Comparison of ENCODE assay signal across 25 cellular contexts in genomic region chr3:3783675-3784074, GRCh38. TPM values are rescaled to one million over a fixed set of nuclear protein-coding genes. Genes with fewer than 3 reads are reported as not detected.
"Had no signal": no experiment of that assay in that cellular context is flagged by ENCODE, and none has a peak within 500 bp of the region (broad histone marks: within the 10 kb centered on the region; RNA-seq: fewer than 3 reads in every experiment).

No MANE protein-coding gene starts in this region.

- H3K4me1 Mint-ChIP-seq: activated CD4-positive, alpha-beta memory T cell treated with anti-CD3 and anti-CD28 coated beads, Interleukin-2, amount 10 ng/mL, durations not matched to agents 7 days and 5 days; activated CD4-positive, alpha-beta T cell treated with anti-CD3 and anti-CD28 coated beads, Interleukin-2, amount 10 ng/mL, durations not matched to agents 7 days and 5 days; activated naive CD4-positive, alpha-beta T cell treated with anti-CD3 and anti-CD28 coated beads, Interleukin-2, amount 10 ng/mL, durations not matched to agents 7 days and 5 days; activated naive CD8-positive, alpha-beta T cell treated with anti-CD3 and anti-CD28 coated beads, Interleukin-2, amount 10 ng/mL, durations not matched to agents 7 days and 5 days; central memory CD8-positive, alpha-beta T cell had no signal

- H3K27me3 Mint-ChIP-seq: activated CD4-positive, alpha-beta memory T cell treated with anti-CD3 and anti-CD28 coated beads, Interleukin-2, amount 10 ng/mL, durations not matched to agents 7 days and 5 days; activated CD4-positive, alpha-beta T cell treated with anti-CD3 and anti-CD28 coated beads, Interleukin-2, amount 10 ng/mL, durations not matched to agents 7 days and 5 days; activated naive CD4-positive, alpha-beta T cell treated with anti-CD3 and anti-CD28 coated beads, Interleukin-2, amount 10 ng/mL, durations not matched to agents 7 days and 5 days; activated naive CD8-positive, alpha-beta T cell treated with anti-CD3 and anti-CD28 coated beads, Interleukin-2, amount 10 ng/mL, durations not matched to agents 7 days and 5 days; activated T-cell treated with anti-CD3 and anti-CD28 coated beads, Interleukin-2, amount 50 U/mL, for 24 hours; central memory CD8-positive, alpha-beta T cell; dendritic cell treated with granulocyte-macrophage colony-stimulating factor and Interleukin-4, amounts not matched to agents 40 ng/mL and 50 ng/mL, for 4 days had no signal

- H3K9me3 Mint-ChIP-seq: activated T-cell treated with anti-CD3 and anti-CD28 coated beads, Interleukin-2, amount 50 U/mL, for 24 hours; central memory CD8-positive, alpha-beta T cell had no signal

- DNase-seq: activated CD4-positive, alpha-beta memory T cell treated with anti-CD3 and anti-CD28 coated beads, Interleukin-2, amount 10 ng/mL, durations not matched to agents 7 days and 5 days; activated CD4-positive, alpha-beta T cell treated with anti-CD3 and anti-CD28 coated beads for 1 hour; activated CD4-positive, alpha-beta T cell treated with anti-CD3 and anti-CD28 coated beads for 4 hours; activated CD4-positive, alpha-beta T cell treated with anti-CD3 and anti-CD28 coated beads, Interleukin-2, amount 10 ng/mL, durations not matched to agents 7 days and 5 days; activated CD4-positive, alpha-beta T cell treated with anti-CD3 and anti-CD28 coated beads, Interleukin-2, amount 50 U/mL, for 4 hours; activated CD8-positive, alpha-beta memory T cell treated with anti-CD3 and anti-CD28 coated beads, Interleukin-2, amount 50 U/mL, for 48 hours; activated gamma-delta T cell; activated naive CD4-positive, alpha-beta T cell; activated naive CD4-positive, alpha-beta T cell treated with anti-CD3 and anti-CD28 coated beads, Interleukin-2, amount 10 ng/mL, durations not matched to agents 7 days and 5 days; activated naive CD8-positive, alpha-beta T cell treated with anti-CD3 and anti-CD28 coated beads, Interleukin-2, amount 10 ng/mL, durations not matched to agents 7 days and 5 days; activated T-cell treated with anti-CD3 and anti-CD28 coated beads for 4 hours; activated T-cell treated with anti-CD3 and anti-CD28 coated beads, Interleukin-2, amount 50 U/mL, for 24 hours; activated T-cell treated with anti-CD3 and anti-CD28 coated beads, Interleukin-2, amount 50 U/mL, for 72 hours; brain microvascular endothelial cell; effector CD8-positive, alpha-beta T cell; esophagus squamous epithelium; foreskin melanocyte; heart right ventricle had no signal

- H3K27ac Mint-ChIP-seq: activated CD4-positive, alpha-beta memory T cell treated with anti-CD3 and anti-CD28 coated beads, Interleukin-2, amount 10 ng/mL, durations not matched to agents 7 days and 5 days; activated CD4-positive, alpha-beta T cell treated with anti-CD3 and anti-CD28 coated beads, Interleukin-2, amount 10 ng/mL, durations not matched to agents 7 days and 5 days; activated naive CD4-positive, alpha-beta T cell treated with anti-CD3 and anti-CD28 coated beads, Interleukin-2, amount 10 ng/mL, durations not matched to agents 7 days and 5 days; activated naive CD4-positive, alpha-beta T cell treated with anti-CD3 and anti-CD28 coated beads, Interleukin-2, amount 50 U/mL, for 72 hours; activated naive CD8-positive, alpha-beta T cell treated with anti-CD3 and anti-CD28 coated beads, Interleukin-2, amount 10 ng/mL, durations not matched to agents 7 days and 5 days; activated T-cell treated with anti-CD3 and anti-CD28 coated beads, Interleukin-2, amount 50 U/mL, for 24 hours; activated T-cell treated with anti-CD3 and anti-CD28 coated beads, Interleukin-2, amount 50 U/mL, for 72 hours; dendritic cell treated with granulocyte-macrophage colony-stimulating factor and Interleukin-4, amounts not matched to agents 40 ng/mL and 50 ng/mL, for 4 days; WTC11 had no signal

- H3K4me3 Mint-ChIP-seq: activated CD4-positive, alpha-beta memory T cell treated with anti-CD3 and anti-CD28 coated beads, Interleukin-2, amount 10 ng/mL, durations not matched to agents 7 days and 5 days; activated CD4-positive, alpha-beta T cell treated with anti-CD3 and anti-CD28 coated beads, Interleukin-2, amount 10 ng/mL, durations not matched to agents 7 days and 5 days; activated naive CD4-positive, alpha-beta T cell treated with anti-CD3 and anti-CD28 coated beads, Interleukin-2, amount 10 ng/mL, durations not matched to agents 7 days and 5 days; activated naive CD8-positive, alpha-beta T cell treated with anti-CD3 and anti-CD28 coated beads, Interleukin-2, amount 10 ng/mL, durations not matched to agents 7 days and 5 days; activated T-cell treated with anti-CD3 and anti-CD28 coated beads, Interleukin-2, amount 50 U/mL, for 24 hours; activated T-cell treated with anti-CD3 and anti-CD28 coated beads, Interleukin-2, amount 50 U/mL, for 72 hours; central memory CD8-positive, alpha-beta T cell; dendritic cell treated with granulocyte-macrophage colony-stimulating factor and Interleukin-4, amounts not matched to agents 40 ng/mL and 50 ng/mL, for 4 days; WTC11 had no signal

- H3K36me3 Mint-ChIP-seq: activated naive CD4-positive, alpha-beta T cell treated with anti-CD3 and anti-CD28 coated beads, Interleukin-2, amount 10 ng/mL, durations not matched to agents 7 days and 5 days; activated naive CD4-positive, alpha-beta T cell treated with anti-CD3 and anti-CD28 coated beads, Interleukin-2, amount 50 U/mL, for 72 hours; activated naive CD8-positive, alpha-beta T cell treated with anti-CD3 and anti-CD28 coated beads, Interleukin-2, amount 10 ng/mL, durations not matched to agents 7 days and 5 days had no signal

- ATAC-seq: activated naive CD4-positive, alpha-beta T cell treated with anti-CD3 and anti-CD28 coated beads, Interleukin-2, amount 50 U/mL, for 72 hours; activated T-cell treated with anti-CD3 and anti-CD28 coated beads, Interleukin-2, amount 50 U/mL, for 72 hours; gastroesophageal sphincter; heart right ventricle; WTC11 had no signal

RNA-seq across cellular contexts. Expression of gene LRRN1, which starts 15.6 kb away (rescaled TPM):
- total RNA-seq: endothelial cell of umbilical vein, glomerular endothelial cell had no signal
